ENCODE assay signal across 10 cellular contexts in genomic region chr9:122816163-122816867, GRCh38. TPM values are rescaled to one million over a fixed set of nuclear protein-coding genes. Genes with fewer than 3 reads are reported as not detected.
DNase-seq lines count a peak whose midpoint lies in the region; ATAC-seq and TF ChIP-seq lines count a peak whose summit lies in the region.
"Had no signal": no experiment of that assay in that cellular context is flagged by ENCODE, and none has a peak within 500 bp of the region (broad histone marks: within the 10 kb centered on the region; RNA-seq: fewer than 3 reads in every experiment).

No MANE protein-coding gene starts in this region.

- peaks cover 20% of the 10 kb centered on the region for H3K36me3 Mint-ChIP-seq in T-helper 1 cell treated with Interleukin-12 subunit alpha and Interleukin-12 subunit beta and Interleukin-4 antibody, amounts not matched to agents 30 μg/mL and 1 μg/mL, for 36 hours (ENCODE audit: low read depth)
- peaks cover 33% of the 10 kb centered on the region for H3K36me3 Mint-ChIP-seq in nephron progenitor cell (ENCODE audit: low read depth)

- no peak for TF ChIP-seq POLR2A in adrenal gland (IDR thresholded peaks at IDR 0.05)

- intact Hi-C loops in adrenal gland (cut with DNase I): no loop called here

- CTCF ChIA-PET in RWPE1 (lab: Yijun Ruan, JAX): no interaction called here

- peak; percentile 67 for DNase-seq in G401 (ENCODE audit: low spot score)
- peak in 6 of 7 donors; percentile 27 to 75 (median 42) for DNase-seq in adrenal gland
- DNase-seq in nephron progenitor cell: no peak
- DNase-seq in ecto neural progenitor cell (ENCODE audit: low spot score): no peak
- DNase-seq in germinal center (ENCODE audit: low spot score): no peak
- no peak for DNase-seq in RWPE1 (ENCODE audit: low spot score)
- DNase-seq: DND-41 had no signal

- ATAC-seq in GM21515 (IDR thresholded peaks at IDR 0.05; ENCODE audit: unreplicated experiment): no peak

- no peaks in the 10 kb centered on the region for H3K9me3 ChIP-seq in adrenal gland (replicated peaks in 1 of 3)

- H3K27me3 Mint-ChIP-seq in T-helper 1 cell treated with Interleukin-12 subunit alpha and Interleukin-12 subunit beta and Interleukin-4 antibody, amounts not matched to agents 30 μg/mL and 1 μg/mL, for 36 hours (ENCODE audit: low read depth): no peaks in the 10 kb centered on the region
- H3K27me3 Mint-ChIP-seq in nephron progenitor cell (ENCODE audit: low read depth, poor library complexity): peaks cover 2% of the 10 kb centered on the region

- H3K27me3 ChIP-seq in adrenal gland: no peaks in the 10 kb centered on the region

- WGBS in adrenal gland, 4 donors: 62 to 79% (median 72%) methylated on average over 17 of the region's 17 CpGs

- peaks cover 5% of the 10 kb centered on the region in 2 donors for H3K4me1 ChIP-seq in adrenal gland (replicated peaks in 1 of 2)

- H3K4me3 Mint-ChIP-seq in T-helper 1 cell treated with Interleukin-12 subunit alpha and Interleukin-12 subunit beta and Interleukin-4 antibody, amounts not matched to agents 30 μg/mL and 1 μg/mL, for 36 hours: peak overlapping the region; percentile 60
- no peak overlapping the region for H3K4me3 Mint-ChIP-seq in nephron progenitor cell

- H3K4me1 Mint-ChIP-seq in T-helper 1 cell treated with Interleukin-12 subunit alpha and Interleukin-12 subunit beta and Interleukin-4 antibody, amounts not matched to agents 30 μg/mL and 1 μg/mL, for 36 hours (ENCODE audit: low read depth): peaks cover 29% of the 10 kb centered on the region
- peaks cover 7% of the 10 kb centered on the region for H3K4me1 Mint-ChIP-seq in nephron progenitor cell

- no peak overlapping the region for H3K4me3 ChIP-seq in adrenal gland

- TF ChIP-seq CTCF in adrenal gland (IDR thresholded peaks at IDR 0.05): no peak
- no peak for TF ChIP-seq CTCF in nephron progenitor cell (IDR thresholded peaks at IDR 0.05)
- no peak for TF ChIP-seq CTCF in RWPE1 (conservative IDR thresholded peaks at IDR 0.05; ENCODE audit: low read depth)

- in situ Hi-C loops in G401 (cut with HindIII; ENCODE audit: low sequenced_read_pairs): no loop called here

- H3K27ac ChIP-seq in adrenal gland: peak overlapping the region in 2 of 5 donors; percentile 15 to 45
- H3K27ac ChIP-seq in RWPE1: no peak overlapping the region

- H3K27ac Mint-ChIP-seq in T-helper 1 cell treated with Interleukin-12 subunit alpha and Interleukin-12 subunit beta and Interleukin-4 antibody, amounts not matched to agents 30 μg/mL and 1 μg/mL, for 36 hours: peak overlapping the region; percentile 86
- H3K27ac Mint-ChIP-seq in nephron progenitor cell: peak overlapping the region; percentile 20

- POLR2A ChIA-PET in RWPE1 (lab: Yijun Ruan, JAX; ENCODE audit: low non-redundant PET): no interaction called here

- no peaks in the 10 kb centered on the region for H3K9me3 Mint-ChIP-seq in T-helper 1 cell treated with Interleukin-12 subunit alpha and Interleukin-12 subunit beta and Interleukin-4 antibody, amounts not matched to agents 30 μg/mL and 1 μg/mL, for 36 hours
- no peaks in the 10 kb centered on the region for H3K9me3 Mint-ChIP-seq in nephron progenitor cell

- H3K36me3 ChIP-seq in adrenal gland (replicated peaks in 1 of 2): peaks cover 0 to 19% of the 10 kb centered on the region in 2 donors

RNA-seq across cellular contexts. Expression of gene PDCL, which starts 12.1 kb away (rescaled TPM):
- 26.6 and 27.0 TPM in 2 replicates for total RNA-seq in G401 (2014; rRNA removed; shearing (Covaris generic))
- total RNA-seq in adrenal gland: 10 to 100 TPM; 10.5 to 19.1 (median 15.7) TPM
- polyA plus RNA-seq in adrenal gland: 10 to 100 TPM in 1 of 3 donors, 1 to 10 TPM in 2; 6.3 to 10.8 (median 6.4) TPM

RNA-seq across cellular contexts. Expression of gene OR1K1, which starts 16.4 kb away (rescaled TPM):
- not detected in 2 replicates for total RNA-seq in G401 (2014; rRNA removed; shearing (Covaris generic))
- not detected for total RNA-seq in adrenal gland
- polyA plus RNA-seq in adrenal gland: not detected
- total RNA-seq: HT-29 had no signal

RNA-seq across cellular contexts. Expression of gene OR5C1, which starts 27.6 kb away (rescaled TPM):
- total RNA-seq in G401 (2014; rRNA removed; shearing (Covaris generic)): not detected in 2 replicates
- total RNA-seq in adrenal gland: not detected
- not detected for polyA plus RNA-seq in adrenal gland
- total RNA-seq: HT-29 had no signal

Comparison
In these comparisons a context has a peak if more than half of its experiments do, and no peak if none do; other contexts are left out.
1. DNase-seq: peak in G401 (single experiment) and adrenal gland (6 of 7); none in nephron progenitor cell (single experiment), ecto neural progenitor cell (single experiment), germinal center (single experiment) and RWPE1 (single experiment).